Comparison of ENCODE assay signal across 9 cellular contexts in genomic region chr13:65932013-65932412, GRCh38.
"Had no signal": no experiment of that assay in that cellular context is flagged by ENCODE, and none has a peak within 500 bp of the region (broad histone marks: within the 10 kb centered on the region; RNA-seq: fewer than 3 reads in every experiment).

No MANE protein-coding gene starts in this region.

- H3K4me2 ChIP-seq: GM23338 had no signal

- H3K9me3 Mint-ChIP-seq: GM23338, H9, HFFc6 had no signal

- H3K4me3 ChIP-seq: GM23248, GM23338, HAP-1 had no signal

- H3K4me3 Mint-ChIP-seq: GM23338, H9, HFFc6 had no signal

- H3K36me3 ChIP-seq: HAP-1 had no signal

- DNase-seq: GM23248, GOT3, H7, H9, HCEC 1CT, HFFc6 had no signal

- H2AFZ ChIP-seq: GM23248, GM23338 had no signal

- H3K27ac ChIP-seq: GM23248 had no signal

- ATAC-seq: GM23338, HCT116 had no signal

- H3K9ac ChIP-seq: GM23248 had no signal

- H3K27ac Mint-ChIP-seq: GM23338, H9, HFFc6 had no signal

- H3K9me3 ChIP-seq: HAP-1 had no signal
